In genomic region chr9:131661954-131662621, GRCh38 we compare ENCODE assay signal across 11 cellular contexts.
DNase-seq lines count a peak whose midpoint lies in the region; ATAC-seq, FAIRE-seq and TF ChIP-seq lines count a peak whose summit lies in the region.
"Had no signal": no experiment of that assay in that cellular context is flagged by ENCODE, and none has a peak within 500 bp of the region (broad histone marks: within the 10 kb centered on the region; RNA-seq: fewer than 3 reads in every experiment).

No MANE protein-coding gene starts in this region.

- H3K4me1 Mint-ChIP-seq in astrocyte (ENCODE audit: low read depth, unreplicated experiment) (peaks cover 42% of the 10 kb centered on the region), endothelial cell (ENCODE audit: unreplicated experiment) (peaks cover 38% of the 10 kb centered on the region)

- no peak overlapping the region for H3K4me2 ChIP-seq in astrocyte (ENCODE audit: low read length)

- H3K27ac Mint-ChIP-seq in astrocyte (ENCODE audit: unreplicated experiment): peak overlapping the region; percentile 47
- H3K27ac Mint-ChIP-seq in endothelial cell (ENCODE audit: unreplicated experiment): no peak overlapping the region

- H3K4me3 Mint-ChIP-seq in astrocyte (ENCODE audit: unreplicated experiment): no peak overlapping the region
- H3K4me3 Mint-ChIP-seq in endothelial cell (ENCODE audit: unreplicated experiment): no peak overlapping the region

- no peak for DNase-seq in GM12891 (ENCODE audit: insufficient read length, low spot score)
- DNase-seq in activated CD4-positive, alpha-beta T cell treated with anti-CD3 and anti-CD28 coated beads for 48 hours: peak; percentile 83
- DNase-seq in astrocyte (ENCODE audit: low read depth): no peak
- DNase-seq in stimulated activated CD4-positive, alpha-beta T cell treated with anti-CD3 and anti-CD28 coated beads, Interleukin-1b, Interleukin-23, amount 100 ng/mL, for 48 hours: peak; percentile 79
- no peak for DNase-seq in endothelial cell (ENCODE audit: low spot score)
- no peak for DNase-seq in NCI-H2029 treated with DMSO at 0.1 percent for 48 hours (lab: John Stamatoyannopoulos, UW)
- DNase-seq: NCI-H2107 had no signal

- no peak for ATAC-seq in GM18520 (IDR thresholded peaks at IDR 0.05; ENCODE audit: unreplicated experiment)
- no peak for ATAC-seq in GM18867 (IDR thresholded peaks at IDR 0.05; ENCODE audit: unreplicated experiment)

- H3K27me3 ChIP-seq in astrocyte (ENCODE audit: insufficient read depth, low read length): peaks cover 3% of the 10 kb centered on the region

- no peak overlapping the region for H3K4me3 ChIP-seq in astrocyte (ENCODE audit: insufficient read depth, low read depth, low read length)

- H3K27ac ChIP-seq in astrocyte (ENCODE audit: low read depth, low read length): no peak overlapping the region
- H3K27ac ChIP-seq: VCaP had no signal

- H3K27me3 Mint-ChIP-seq in astrocyte (ENCODE audit: low read depth, unreplicated experiment): no peaks in the 10 kb centered on the region
- H3K27me3 Mint-ChIP-seq in endothelial cell (ENCODE audit: unreplicated experiment): peaks cover 3% of the 10 kb centered on the region

- H2AFZ ChIP-seq in astrocyte (ENCODE audit: low read depth, low read length): no peak overlapping the region

- peaks cover 28% of the 10 kb centered on the region for H3K4me1 ChIP-seq in astrocyte (ENCODE audit: insufficient read depth, low read length)

- peaks cover 25% of the 10 kb centered on the region for H4K20me1 ChIP-seq in astrocyte (ENCODE audit: insufficient read depth, low read length)

- peaks cover 18% of the 10 kb centered on the region for H3K79me2 ChIP-seq in astrocyte (ENCODE audit: insufficient read depth, low read length)

- H3K9ac ChIP-seq in astrocyte (ENCODE audit: low read length): no peak overlapping the region

- no peaks in the 10 kb centered on the region for H3K9me3 Mint-ChIP-seq in astrocyte (ENCODE audit: unreplicated experiment)
- H3K9me3 Mint-ChIP-seq in endothelial cell (ENCODE audit: unreplicated experiment): no peaks in the 10 kb centered on the region

- peaks cover 1% of the 10 kb centered on the region for H3K36me3 Mint-ChIP-seq in astrocyte (ENCODE audit: low read depth, unreplicated experiment)
- H3K36me3 Mint-ChIP-seq in endothelial cell (ENCODE audit: low read depth, unreplicated experiment): peaks cover 17% of the 10 kb centered on the region

- 0 out of 2 replicates have a peak, but pooled peaks have one; percentile 37 for TF ChIP-seq POLR2A in GM12891 (IDR thresholded peaks at IDR 0.05; ENCODE audit: low read depth, low read length)

- FAIRE-seq in GM12891 (lab: Jason Lieb, UNC) (peak; percentile 20), astrocyte (lab: Jason Lieb, UNC) (no peak)
- FAIRE-seq: D721Med had no signal

- H3K36me3 ChIP-seq in astrocyte (ENCODE audit: insufficient read depth, low read length): no peaks in the 10 kb centered on the region

- no peaks in the 10 kb centered on the region for H3K9me3 ChIP-seq in astrocyte (ENCODE audit: insufficient read depth, low read depth, low read length)

- TF ChIP-seq CTCF in astrocyte (IDR thresholded peaks at IDR 0.05; ENCODE audit: insufficient read depth, low read depth, low read length) (no peak), endothelial cell (IDR thresholded peaks at IDR 0.05; ENCODE audit: unreplicated experiment) (no peak)

TF ChIP-seq in GM12891, 5 proteins besides CTCF, POLR2A, EP300 and RAD21:
- TF ChIP-seq POLR2AphosphoS5 (IDR thresholded peaks at IDR 0.05; ENCODE audit: low read depth, low read length) (0 out of 2 replicates have a peak, but pooled peaks have one; percentile 27), SPI1 (IDR thresholded peaks at IDR 0.05; ENCODE audit: low read depth, low read length) (no peak)

Comparison
In these comparisons a context has a peak if more than half of its experiments do, and no peak if none do; other contexts are left out.
1. DNase-seq: peak in activated CD4-positive, alpha-beta T cell treated with anti-CD3 and anti-CD28 coated beads for 48 hours (single experiment) and stimulated activated CD4-positive, alpha-beta T cell treated with anti-CD3 and anti-CD28 coated beads, Interleukin-1b, Interleukin-23, amount 100 ng/mL, for 48 hours (single experiment); none in GM12891 (single experiment), astrocyte (single experiment), endothelial cell (single experiment) and NCI-H2029 treated with DMSO at 0.1 percent for 48 hours (single experiment).